Comparison of ENCODE assay signal across 25 cellular contexts in genomic region chr5:178499352-178499751, GRCh38.
"Had no signal": no experiment of that assay in that cellular context is flagged by ENCODE, and none has a peak within 500 bp of the region (broad histone marks: within the 10 kb centered on the region; RNA-seq: fewer than 3 reads in every experiment).

No MANE protein-coding gene starts in this region.

- H3K4me1 ChIP-seq: suprapubic skin, tibial artery had no signal

- H3K27me3 Mint-ChIP-seq: activated CD8-positive, alpha-beta T cell treated with anti-CD3 and anti-CD28 coated beads for 36 hours; activated naive CD4-positive, alpha-beta T cell treated with anti-CD3 and anti-CD28 coated beads, Interleukin-2, amount 50 U/mL, for 24 hours; activated naive CD8-positive, alpha-beta T cell treated with anti-CD3 and anti-CD28 coated beads, Interleukin-2, amount 50 U/mL, for 24 hours; central memory CD8-positive, alpha-beta T cell; dendritic cell treated with granulocyte-macrophage colony-stimulating factor and Interleukin-4, amounts not matched to agents 40 ng/mL and 50 ng/mL, for 4 days; progenitor cell of endocrine pancreas had no signal

- H3K4me1 Mint-ChIP-seq: activated CD4-positive, alpha-beta T cell treated with anti-CD3 and anti-CD28 coated beads, Interleukin-2, amount 10 ng/mL, durations not matched to agents 7 days and 5 days; activated CD8-positive, alpha-beta memory T cell treated with anti-CD3 and anti-CD28 coated beads, Interleukin-2, amount 10 ng/mL, durations not matched to agents 7 days and 5 days; activated naive CD4-positive, alpha-beta T cell treated with anti-CD3 and anti-CD28 coated beads, Interleukin-2, amount 50 U/mL, for 24 hours; activated naive CD8-positive, alpha-beta T cell treated with anti-CD3 and anti-CD28 coated beads, Interleukin-2, amount 50 U/mL, for 24 hours; central memory CD8-positive, alpha-beta T cell; mesothelial cell of epicardium; naive thymus-derived CD4-positive, alpha-beta T cell; T-helper 17 cell had no signal

- H3K36me3 ChIP-seq: ovary, suprapubic skin, tibial artery had no signal

- H3K4me3 ChIP-seq: ovary, suprapubic skin, tibial artery had no signal

- H3K9me3 Mint-ChIP-seq: activated CD4-positive, alpha-beta T cell treated with anti-CD3 and anti-CD28 coated beads, Interleukin-2, amount 10 ng/mL, durations not matched to agents 7 days and 5 days; activated naive CD4-positive, alpha-beta T cell treated with anti-CD3 and anti-CD28 coated beads, Interleukin-2, amount 50 U/mL, for 24 hours; activated T-helper 2 cell treated with anti-CD3 and anti-CD28 coated beads, Interferon-gamma antibody, Interleukin-2, Interleukin-4, amounts not matched to agents 10 μg/mL and 5 μg/mL and 100 μg/mL, durations not matched to agents 14 hours and 24 hours and 36 hours; central memory CD8-positive, alpha-beta T cell; dendritic cell treated with granulocyte-macrophage colony-stimulating factor and Interleukin-4, amounts not matched to agents 40 ng/mL and 50 ng/mL, for 4 days had no signal

- H3K36me3 Mint-ChIP-seq: activated CD8-positive, alpha-beta memory T cell treated with anti-CD3 and anti-CD28 coated beads, Interleukin-2, amount 10 ng/mL, durations not matched to agents 7 days and 5 days; mesothelial cell of epicardium had no signal

- H3K27ac ChIP-seq: ovary, suprapubic skin, tibial artery had no signal

- H3K9me3 ChIP-seq: ovary, suprapubic skin, tibial artery had no signal

- H3K27me3 ChIP-seq: ovary, suprapubic skin, tibial artery had no signal

- H3K4me3 Mint-ChIP-seq: activated CD4-positive, alpha-beta T cell treated with anti-CD3 and anti-CD28 coated beads, Interleukin-2, amount 10 ng/mL, durations not matched to agents 7 days and 5 days; activated CD8-positive, alpha-beta memory T cell treated with anti-CD3 and anti-CD28 coated beads, Interleukin-2, amount 10 ng/mL, durations not matched to agents 7 days and 5 days; activated CD8-positive, alpha-beta T cell treated with anti-CD3 and anti-CD28 coated beads for 36 hours; activated naive CD4-positive, alpha-beta T cell treated with anti-CD3 and anti-CD28 coated beads, Interleukin-2, amount 50 U/mL, for 24 hours; activated naive CD8-positive, alpha-beta T cell treated with anti-CD3 and anti-CD28 coated beads, Interleukin-2, amount 50 U/mL, for 24 hours; central memory CD8-positive, alpha-beta T cell; dendritic cell treated with granulocyte-macrophage colony-stimulating factor and Interleukin-4, amounts not matched to agents 40 ng/mL and 50 ng/mL, for 4 days; mesothelial cell of epicardium; naive thymus-derived CD4-positive, alpha-beta T cell; T-helper 17 cell had no signal

- DNase-seq: activated CD4-positive, alpha-beta T cell treated with anti-CD3 and anti-CD28 coated beads, Interleukin-2, amount 10 ng/mL, durations not matched to agents 7 days and 5 days; activated CD4-positive, CD25-positive, alpha-beta regulatory T cell treated with anti-CD3 and anti-CD28 coated beads, Interleukin-2, amount 50 U/mL, for 72 hours; activated CD8-positive, alpha-beta memory T cell treated with anti-CD3 and anti-CD28 coated beads, Interleukin-2, amount 10 ng/mL, durations not matched to agents 7 days and 5 days; activated CD8-positive, alpha-beta T cell treated with anti-CD3 and anti-CD28 coated beads for 36 hours; activated naive CD8-positive, alpha-beta T cell treated with anti-CD3 and anti-CD28 coated beads, Interleukin-2, amount 50 U/mL, for 24 hours; activated T-cell treated with anti-CD3 and anti-CD28 coated beads, Interleukin-2, amount 50 U/mL, for 48 hours; effector CD4-positive, alpha-beta T cell; erythroblast; hippocampal formation; left colon; mammary epithelial cell; naive thymus-derived CD4-positive, alpha-beta T cell; ovary; retina; stimulated activated naive CD4-positive, alpha-beta T cell; T-helper 17 cell; T1000; tibial artery had no signal

- H3K27ac Mint-ChIP-seq: activated CD4-positive, alpha-beta T cell treated with anti-CD3 and anti-CD28 coated beads, Interleukin-2, amount 10 ng/mL, durations not matched to agents 7 days and 5 days; activated CD8-positive, alpha-beta memory T cell treated with anti-CD3 and anti-CD28 coated beads, Interleukin-2, amount 10 ng/mL, durations not matched to agents 7 days and 5 days; activated CD8-positive, alpha-beta T cell treated with anti-CD3 and anti-CD28 coated beads for 36 hours; activated naive CD4-positive, alpha-beta T cell treated with anti-CD3 and anti-CD28 coated beads, Interleukin-2, amount 50 U/mL, for 24 hours; activated naive CD8-positive, alpha-beta T cell treated with anti-CD3 and anti-CD28 coated beads, Interleukin-2, amount 50 U/mL, for 24 hours; activated T-helper 2 cell treated with anti-CD3 and anti-CD28 coated beads, Interferon-gamma antibody, Interleukin-2, Interleukin-4, amounts not matched to agents 10 μg/mL and 5 μg/mL and 100 μg/mL, durations not matched to agents 14 hours and 24 hours and 36 hours; dendritic cell treated with granulocyte-macrophage colony-stimulating factor and Interleukin-4, amounts not matched to agents 40 ng/mL and 50 ng/mL, for 4 days; mesothelial cell of epicardium; naive thymus-derived CD4-positive, alpha-beta T cell; progenitor cell of endocrine pancreas; T-helper 17 cell had no signal
